Comparison of ENCODE assay signal across 27 cellular contexts in genomic region chr1:22344851-22345560, GRCh38.
"Had no signal": no experiment of that assay in that cellular context is flagged by ENCODE, and none has a peak within 500 bp of the region (broad histone marks: within the 10 kb centered on the region; RNA-seq: fewer than 3 reads in every experiment).

No MANE protein-coding gene starts in this region.

- H3K27me3 ChIP-seq: right lobe of liver, testis had no signal

- H3K9me3 ChIP-seq: colonic mucosa, gastrocnemius medialis, left lung, mucosa of descending colon, neutrophil, pancreas, right lobe of liver, testis, tibial artery had no signal

- ATAC-seq: esophagus mucosa; gastrocnemius medialis; left cardiac atrium; left lung; mucosa of descending colon; pancreas; right lobe of liver; stimulated activated naive CD8-positive, alpha-beta T cell treated with anti-CD3 and anti-CD28 coated beads, Interleukin-15, Interleukin-2, amounts not matched to agents 100 U/mL and 50 U/mL, for 24 hours had no signal

- H3K36me3 ChIP-seq: colonic mucosa, gastrocnemius medialis, left lung, neutrophil, pancreas, right lobe of liver, tibial artery had no signal

- H3K9me3 Mint-ChIP-seq: dendritic cell treated with granulocyte-macrophage colony-stimulating factor and Interleukin-4, amounts not matched to agents 40 ng/mL and 50 ng/mL, for 4 days; endodermal cell; mesothelial cell of epicardium; type B pancreatic cell had no signal

- H3K27ac Mint-ChIP-seq: dendritic cell treated with granulocyte-macrophage colony-stimulating factor and Interleukin-4, amounts not matched to agents 40 ng/mL and 50 ng/mL, for 4 days; endodermal cell; mesothelial cell of epicardium; progenitor cell of endocrine pancreas; type B pancreatic cell had no signal

- H3K27ac ChIP-seq: colonic mucosa, epithelial cell of prostate, gastrocnemius medialis, left lung, neutrophil, pancreas, right lobe of liver, testis, tibial artery had no signal

- FAIRE-seq: pancreas, small intestine had no signal

- H3K36me3 Mint-ChIP-seq: mesothelial cell of epicardium, type B pancreatic cell had no signal

- DNase-seq: colonic mucosa; effector CD8-positive, alpha-beta T cell; endodermal cell; foreskin fibroblast; gastrocnemius medialis; head of caudate nucleus; left cardiac atrium; left lung; mesenchymal stem cell; mucosa of descending colon; naive B cell; right lobe of liver; small intestine; stimulated activated CD4-positive, alpha-beta T cell treated with anti-CD3 and anti-CD28 coated beads, Interleukin-15, amount 100 ng/mL, for 24 hours; stimulated activated CD4-positive, alpha-beta T cell treated with anti-CD3 and anti-CD28 coated beads, Interleukin-2, amount 100 ng/mL, for 48 hours; stimulated activated naive CD8-positive, alpha-beta T cell treated with anti-CD3 and anti-CD28 coated beads, Interleukin-15, Interleukin-2, amounts not matched to agents 100 U/mL and 50 U/mL, for 24 hours; substantia nigra; testis; tibial artery had no signal

- H3K4me1 ChIP-seq: gastrocnemius medialis, left lung had no signal

- H3K4me3 Mint-ChIP-seq: dendritic cell treated with granulocyte-macrophage colony-stimulating factor and Interleukin-4, amounts not matched to agents 40 ng/mL and 50 ng/mL, for 4 days; endodermal cell; mesothelial cell of epicardium; type B pancreatic cell had no signal

- H3K4me3 ChIP-seq: colonic mucosa, gastrocnemius medialis, left lung, mucosa of descending colon, pancreas, right lobe of liver, testis, tibial artery had no signal
